Comparison of ENCODE assay signal across 8 cellular contexts in genomic region chr11:76782526-76783293, GRCh38. TPM values are rescaled to one million over a fixed set of nuclear protein-coding genes. Genes with fewer than 3 reads are reported as not detected.
DNase-seq lines count a peak whose midpoint lies in the region; ATAC-seq and TF ChIP-seq lines count a peak whose summit lies in the region.

No MANE protein-coding gene starts in this region.

- DNase-seq in CD8-positive, alpha-beta T cell, result peak in 1 of 7 experiments; percentile 14
- DNase-seq in HEK293T (ENCODE audit: extremely low spot score) (peak; percentile 90), NCI-H446 treated with DMSO at 0.1 percent for 48 hours (lab: John Stamatoyannopoulos, UW) (peak; percentile 97), fibroblast of lung (ENCODE audit: low read depth in 2 of 2) (peak; percentile 97 to 98), substantia nigra (lab: John Stamatoyannopoulos, UW) (peak in 39 of 49 donors; percentile 12 to 86 (median 45))
- peak; percentile 28 for DNase-seq in activated T-cell treated with anti-CD3 and anti-CD28 coated beads, Interleukin-2, amount 50 U/mL, for 1 hour

- peak overlapping the region; percentile 43 for H3K9ac ChIP-seq in fibroblast of lung (ENCODE audit: insufficient read depth, low read length)

- POLR2A ChIA-PET in CD8-positive, alpha-beta T cell (lab: Charles Lee), result no interaction called here
- POLR2A ChIA-PET in HEK293T (lab: Yijun Ruan, JAX), result interaction anchor here (0.6 to 2.1 kb wide), 4 partner anchors 9 to 1213 kb away, joined by 3 to 7 read pairs (median 5); no protein-coding TSS in a partner anchor

- no peaks in the 10 kb centered on the region for H3K36me3 ChIP-seq in CD8-positive, alpha-beta T cell (ENCODE audit: insufficient read depth, low read length)
- H3K36me3 ChIP-seq in fibroblast of lung (ENCODE audit: control insufficient read depth, insufficient read depth, low read length), result no peaks in the 10 kb centered on the region
- no peaks in the 10 kb centered on the region for H3K36me3 ChIP-seq in muscle layer of duodenum (ENCODE audit: control insufficient read depth in 1 of 2, insufficient read depth in 2 of 2, low read length in 2 of 2)

- H3K27me3 Mint-ChIP-seq in CD8-positive, alpha-beta T cell (ENCODE audit: low read depth), result peaks cover 40% of the 10 kb centered on the region

- CTCF ChIA-PET in CD8-positive, alpha-beta T cell (lab: Charles Lee), result no interaction called here
- CTCF ChIA-PET in HEK293T (lab: Yijun Ruan, JAX), result interaction anchor here (0.6 kb wide), 2 partner anchors 12 to 24 kb away, joined by 3 read pairs; no protein-coding TSS in a partner anchor

- peaks cover 1% of the 10 kb centered on the region for H3K79me2 ChIP-seq in fibroblast of lung (ENCODE audit: control insufficient read depth, insufficient read depth, low read length)

- H3K36me3 Mint-ChIP-seq in CD8-positive, alpha-beta T cell, result no peaks in the 10 kb centered on the region

- no peaks in the 10 kb centered on the region for H3K9me3 ChIP-seq in CD8-positive, alpha-beta T cell (ENCODE audit: low read length)
- H3K9me3 ChIP-seq in fibroblast of lung (ENCODE audit: control insufficient read depth, insufficient read depth, low read depth, low read length), result no peaks in the 10 kb centered on the region
- H3K9me3 ChIP-seq in muscle layer of duodenum (ENCODE audit: control insufficient read depth in 1 of 2, low read length in 2 of 2), result no peaks in the 10 kb centered on the region

- no peaks in the 10 kb centered on the region for H4K20me1 ChIP-seq in fibroblast of lung (ENCODE audit: control insufficient read depth, extremely low read depth, insufficient read depth, low read length)

- H3K9me3 Mint-ChIP-seq in CD8-positive, alpha-beta T cell, result no peaks in the 10 kb centered on the region

- TF ChIP-seq CTCF in CD8-positive, alpha-beta T cell (IDR thresholded peaks at IDR 0.05), result no peak
- TF ChIP-seq CTCF in fibroblast of lung (conservative IDR thresholded peaks at IDR 0.05 in 1 of 2, IDR thresholded peaks at IDR 0.05 in 1 of 2; ENCODE audit: low read depth in 1 of 2, low read length in 2 of 2), result no peak

- H3K4me3 ChIP-seq in CD8-positive, alpha-beta T cell (ENCODE audit: low read depth, low read length), result peak overlapping the region; percentile 33
- H3K4me3 ChIP-seq in fibroblast of lung (replicated peaks in 1 of 4; ENCODE audit: control extremely low read depth in 1 of 4, insufficient read depth in 1 of 4, low read depth in 3 of 4, low read length in 4 of 4) (peak overlapping the region; percentile 37 to 79 (median 60)), muscle layer of duodenum (ENCODE audit: low read depth in 1 of 2, low read length in 2 of 2) (peak overlapping the region; percentile 47 to 73)

- peaks cover 5% of the 10 kb centered on the region for H3K4me1 Mint-ChIP-seq in CD8-positive, alpha-beta T cell (ENCODE audit: low read depth)

- H2AFZ ChIP-seq in fibroblast of lung (ENCODE audit: low read length), result peak overlapping the region; percentile 67

- H3K4me3 Mint-ChIP-seq in CD8-positive, alpha-beta T cell, result peak overlapping the region; percentile 72

- intact Hi-C loops in CD8-positive, alpha-beta T cell (cut with DNase I, micrococcal nuclease), result no loop called here

- peak; percentile 38 for ATAC-seq in CD8-positive, alpha-beta T cell
- ATAC-seq in HG03442 (IDR thresholded peaks at IDR 0.05; ENCODE audit: unreplicated experiment), result no peak

- no peaks in the 10 kb centered on the region for H3K27me3 ChIP-seq in CD8-positive, alpha-beta T cell (ENCODE audit: insufficient read depth, low read length)
- H3K27me3 ChIP-seq in fibroblast of lung (ENCODE audit: control insufficient read depth, insufficient read depth, low read length) (peaks cover 42% of the 10 kb centered on the region), muscle layer of duodenum (ENCODE audit: low read depth, low read length) (no peaks in the 10 kb centered on the region)

- H3K4me1 ChIP-seq in CD8-positive, alpha-beta T cell (ENCODE audit: insufficient read depth, low read length), result peaks cover 6% of the 10 kb centered on the region
- peaks cover 3% of the 10 kb centered on the region for H3K4me1 ChIP-seq in fibroblast of lung (ENCODE audit: control insufficient read depth, extremely low read depth, insufficient read depth, low read length)
- peaks cover 0 to 4% of the 10 kb centered on the region in 2 donors for H3K4me1 ChIP-seq in muscle layer of duodenum (ENCODE audit: control insufficient read depth in 1 of 2, insufficient read depth in 2 of 2, low read length in 2 of 2)

- H3K4me2 ChIP-seq in fibroblast of lung (ENCODE audit: extremely low read depth, insufficient read depth, low read length), result peak overlapping the region; percentile 79

- H3K27ac ChIP-seq in CD8-positive, alpha-beta T cell (ENCODE audit: low read depth, low read length), result no peak overlapping the region
- H3K27ac ChIP-seq in fibroblast of lung (ENCODE audit: insufficient read depth, low read length) (peak overlapping the region; percentile 51), muscle layer of duodenum (ENCODE audit: low read length) (peak overlapping the region; percentile 71), substantia nigra (ENCODE audit: low read depth, low read length, poor library complexity, severe bottlenecking) (no peak overlapping the region)

- H3K27ac Mint-ChIP-seq in CD8-positive, alpha-beta T cell, result no peak overlapping the region

TF ChIP-seq in HEK293T, 16 proteins besides CTCF, POLR2A, EP300 and RAD21:
- peak; percentile 66; the same call in 1 of the 2 replicates for TF ChIP-seq FOXM1 (IDR thresholded peaks at IDR 0.05; ENCODE audit: borderline replicate concordance)
- no peak for TF ChIP-seq FOXA1 (IDR thresholded peaks at IDR 0.05)
- no peak for TF ChIP-seq LEF1 (IDR thresholded peaks at IDR 0.05; ENCODE audit: borderline replicate concordance)

RNA-seq across cellular contexts. Expression of gene TSKU, which starts 0.4 kb away (rescaled TPM):
- total RNA-seq in CD8-positive, alpha-beta T cell, result not detected
- 5.0 and 5.1 TPM in 2 replicates for total RNA-seq in fibroblast of lung
- polyA plus RNA-seq in fibroblast of lung, result 4.5 and 10.6 TPM in 2 replicates
- polyA plus RNA-seq in fibroblast of lung (2012), result 6.1 and 16.1 TPM in 2 replicates
- 8.2 and 21.6 TPM in 2 replicates for polyA minus RNA-seq in fibroblast of lung (ENCODE audit: low replicate concordance)

Comparison
In these comparisons a context has a peak if more than half of its experiments do, and no peak if none do; other contexts are left out.
1. H3K27ac ChIP-seq: peak in fibroblast of lung (single experiment) and muscle layer of duodenum (single experiment); none in CD8-positive, alpha-beta T cell (single experiment) and substantia nigra (single experiment).
2. Peak in every context shown above with its lines, with median percentiles within 50 percentile points of each other: H3K4me3 ChIP-seq.